ENCODE assay signal across 26 cellular contexts in genomic region chr13:58056411-58056810, GRCh38.
"Had no signal": no experiment of that assay in that cellular context is flagged by ENCODE, and none has a peak within 500 bp of the region (broad histone marks: within the 10 kb centered on the region; RNA-seq: fewer than 3 reads in every experiment).

No MANE protein-coding gene starts in this region.

- H3K9me3 ChIP-seq: breast epithelium, SJCRH30, SK-N-SH had no signal

- H3K27me3 ChIP-seq: breast epithelium, SJCRH30 had no signal

- DNase-seq: activated CD4-positive, alpha-beta T cell treated with anti-CD3 and anti-CD28 coated beads for 48 hours; activated CD4-positive, alpha-beta T cell treated with anti-CD3 and anti-CD28 coated beads, Interleukin-2, amount 50 U/mL, for 48 hours; activated CD4-positive, CD25-positive, alpha-beta regulatory T cell treated with anti-CD3 and anti-CD28 coated beads, Interleukin-2, amount 50 U/mL, for 72 hours; activated CD8-positive, alpha-beta memory T cell treated with anti-CD3 and anti-CD28 coated beads, Interleukin-2, amount 10 ng/mL, durations not matched to agents 7 days and 5 days; activated effector memory CD4-positive, alpha-beta T cell treated with Interleukin-2 at 50 U/mL for 16 hours; activated naive CD4-positive, alpha-beta T cell; activated T-cell treated with anti-CD3 and anti-CD28 coated beads, Interleukin-2, amount 50 U/mL, for 24 hours; aorta; caudate nucleus; NCI-H1092 treated with DMSO at 0.1 percent for 48 hours; NCI-H1417 treated with DMSO at 0.1 percent for 48 hours; NCI-H1694; NCI-H2029; NCI-H510A treated with DMSO at 0.1 percent for 48 hours; NCI-H69; NK-92 treated with Interleukin-12 subunit alpha and Interleukin-12 subunit beta, amount 100 ng/mL, for 24 hours; OCI-M1; Right ventricle myocardium superior; RPMI8226; SK-N-SH; SW 1271; T-helper 17 cell; T-helper 9 cell had no signal

- H3K9ac ChIP-seq: KMS-11, SK-N-SH had no signal

- H3K36me3 ChIP-seq: breast epithelium, SJCRH30 had no signal

- H3K27ac ChIP-seq: breast epithelium, KMS-11, SJCRH30 had no signal

- H3K4me1 ChIP-seq: breast epithelium had no signal

- H3K4me3 ChIP-seq: breast epithelium, SJCRH30 had no signal

- H3K4me2 ChIP-seq: KMS-11, SK-N-SH had no signal
